ENCODE assay signal across 1 cellular context in the genomic region with DNA sequence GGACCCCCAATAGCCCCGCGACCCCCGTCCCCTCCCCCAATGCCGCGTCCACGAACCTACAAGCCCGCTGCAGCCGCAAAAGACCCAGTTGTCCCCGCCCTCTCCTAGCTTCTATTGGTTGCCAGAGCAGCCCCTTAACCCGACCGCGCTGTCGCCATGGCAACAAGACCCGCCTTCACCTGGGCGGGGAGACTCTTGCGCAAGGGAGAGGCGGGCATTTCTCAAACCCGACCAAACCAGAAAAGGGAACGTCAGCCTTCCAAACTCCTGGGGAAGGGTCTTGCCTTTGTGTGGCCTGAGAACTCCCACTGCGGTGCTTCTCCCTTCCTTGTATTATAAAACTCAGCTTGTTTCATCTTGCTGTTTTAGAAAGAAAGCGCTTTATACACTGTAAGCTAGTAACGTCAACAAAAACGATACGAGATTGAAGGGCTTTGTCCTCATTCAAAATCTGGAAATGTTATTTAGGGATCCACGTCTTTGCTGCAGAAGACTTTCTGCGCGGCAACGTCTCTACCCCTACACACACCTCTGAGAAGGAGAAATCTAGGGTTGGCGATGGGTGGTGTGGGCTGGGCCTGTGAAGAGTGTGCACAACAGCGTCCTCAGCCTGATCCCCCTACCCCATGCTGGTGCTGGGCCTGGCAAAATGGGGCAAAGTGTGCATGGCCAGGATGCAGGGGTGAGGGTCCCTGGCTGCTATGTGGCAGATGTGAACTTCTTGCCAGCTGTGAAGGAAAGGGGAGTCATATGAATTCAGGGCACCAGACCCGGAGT.
A peak's percentile ranks its signal among the peaks of the same experiment; 100 is the strongest.
TF ChIP-seq lines count a peak whose summit lies in the region.

Gene TMEM9, minus strand, starts transcription at position 86 of the 777 bp plus-strand sequence. CDS start 551 bp downstream, outside the sequence.

TF ChIP-seq in K562, 482 proteins besides CTCF, POLR2A, EP300 and RAD21 (continued from another document):
- peak; percentile 15; the same call in 1 of the 2 replicates for TF ChIP-seq EGR1 (conservative IDR thresholded peaks at IDR 0.05)
- TF ChIP-seq, protein P1, sequence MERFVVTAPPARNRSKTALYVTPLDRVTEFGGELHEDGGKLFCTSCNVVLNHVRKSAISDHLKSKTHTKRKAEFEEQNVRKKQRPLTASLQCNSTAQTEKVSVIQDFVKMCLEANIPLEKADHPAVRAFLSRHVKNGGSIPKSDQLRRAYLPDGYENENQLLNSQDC (CRISPR knock-in tag; IDR thresholded peaks at IDR 0.05) = no peak
- TF ChIP-seq ZNF592 (IDR thresholded peaks at IDR 0.05) = peak; percentile 75
- no peak for TF ChIP-seq NFIX (CRISPR knock-in tag; IDR thresholded peaks at IDR 0.05; ENCODE audit: low read depth)
- TF ChIP-seq SRF (CRISPR knock-in tag; IDR thresholded peaks at IDR 0.05) = peak in 1 of 2 experiments; percentile 80; a peak in 2 of 4 replicates
- peak in 1 of 2 experiments; percentile 26; a peak in 1 of 3 replicates for TF ChIP-seq CBX3 (IDR thresholded peaks at IDR 0.05; ENCODE audit: borderline replicate concordance in 1 of 2, low read length in 2 of 2)
- TF ChIP-seq ZBTB7A (IDR thresholded peaks at IDR 0.05; ENCODE audit: borderline replicate concordance, control insufficient read depth, low read depth, low read length) = peak; percentile 91
- TF ChIP-seq, protein P2, sequence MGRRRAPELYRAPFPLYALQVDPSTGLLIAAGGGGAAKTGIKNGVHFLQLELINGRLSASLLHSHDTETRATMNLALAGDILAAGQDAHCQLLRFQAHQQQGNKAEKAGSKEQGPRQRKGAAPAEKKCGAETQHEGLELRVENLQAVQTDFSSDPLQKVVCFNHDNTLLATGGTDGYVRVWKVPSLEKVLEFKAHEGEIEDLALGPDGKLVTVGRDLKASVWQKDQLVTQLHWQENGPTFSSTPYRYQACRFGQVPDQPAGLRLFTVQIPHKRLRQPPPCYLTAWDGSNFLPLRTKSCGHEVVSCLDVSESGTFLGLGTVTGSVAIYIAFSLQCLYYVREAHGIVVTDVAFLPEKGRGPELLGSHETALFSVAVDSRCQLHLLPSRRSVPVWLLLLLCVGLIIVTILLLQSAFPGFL (CRISPR knock-in tag; IDR thresholded peaks at IDR 0.05) = 0 out of 2 replicates have a peak, but pooled peaks have one; percentile 90
- TF ChIP-seq CBX1 (IDR thresholded peaks at IDR 0.05; ENCODE audit: low read depth) = peak; percentile 62; the same call in 1 of the 2 replicates
- TF ChIP-seq BMI1 (IDR thresholded peaks at IDR 0.05; ENCODE audit: low read length) = peak; percentile 99
- peak in 1 of 2 experiments; percentile 97 for TF ChIP-seq NCOA2 (IDR thresholded peaks at IDR 0.05; ENCODE audit: partially characterized antibody in 2 of 2)
- peak; percentile 58; the same call in 1 of the 2 replicates for TF ChIP-seq ZNF197 (CRISPR knock-in tag; IDR thresholded peaks at IDR 0.05; ENCODE audit: low read depth)
- peak; percentile 92 for TF ChIP-seq SP1 (CRISPR knock-in tag; IDR thresholded peaks at IDR 0.05)
- TF ChIP-seq KLF6 (CRISPR knock-in tag; IDR thresholded peaks at IDR 0.05; ENCODE audit: borderline replicate concordance) = peak; percentile 28; the same call in 1 of the 2 replicates
- peak; percentile 65; the same call in 1 of the 2 replicates for TF ChIP-seq ZNF766 (CRISPR knock-in tag; conservative IDR thresholded peaks at IDR 0.05)
- TF ChIP-seq ZNF124 (CRISPR knock-in tag; IDR thresholded peaks at IDR 0.05) = no peak
- TF ChIP-seq RBM15 (IDR thresholded peaks at IDR 0.05; ENCODE audit: insufficient read depth, low read length) = no peak
- peak; percentile 43 for TF ChIP-seq SOX6 (IDR thresholded peaks at IDR 0.05)
- no peak for TF ChIP-seq SAFB (IDR thresholded peaks at IDR 0.05; ENCODE audit: borderline replicate concordance, low read depth, low read length)
- TF ChIP-seq SRSF1 (IDR thresholded peaks at IDR 0.05; ENCODE audit: low read depth, low read length) = no peak
- TF ChIP-seq MAFG (tag; conservative IDR thresholded peaks at IDR 0.05) = no peak
- peak; percentile 48; the same call in 1 of the 2 replicates for TF ChIP-seq PHF8 (IDR thresholded peaks at IDR 0.05; ENCODE audit: borderline replicate concordance, low read length)
- TF ChIP-seq TOE1 (IDR thresholded peaks at IDR 0.05; ENCODE audit: borderline replicate concordance) = no peak
- TF ChIP-seq TOE1 (CRISPR knock-in tag; IDR thresholded peaks at IDR 0.05; ENCODE audit: borderline replicate concordance, low read depth) = 0 out of 2 replicates have a peak, but pooled peaks have one; percentile 26
- peak; percentile 51; the same call in 1 of the 2 replicates for TF ChIP-seq ZBTB2 (IDR thresholded peaks at IDR 0.05)
- peak; percentile 67 for TF ChIP-seq PBX2 (CRISPR knock-in tag; IDR thresholded peaks at IDR 0.05; ENCODE audit: low read depth)
- peak; percentile 98 for TF ChIP-seq PBX2 (tag; conservative IDR thresholded peaks at IDR 0.05; ENCODE audit: low read depth)
- TF ChIP-seq, protein P3, sequence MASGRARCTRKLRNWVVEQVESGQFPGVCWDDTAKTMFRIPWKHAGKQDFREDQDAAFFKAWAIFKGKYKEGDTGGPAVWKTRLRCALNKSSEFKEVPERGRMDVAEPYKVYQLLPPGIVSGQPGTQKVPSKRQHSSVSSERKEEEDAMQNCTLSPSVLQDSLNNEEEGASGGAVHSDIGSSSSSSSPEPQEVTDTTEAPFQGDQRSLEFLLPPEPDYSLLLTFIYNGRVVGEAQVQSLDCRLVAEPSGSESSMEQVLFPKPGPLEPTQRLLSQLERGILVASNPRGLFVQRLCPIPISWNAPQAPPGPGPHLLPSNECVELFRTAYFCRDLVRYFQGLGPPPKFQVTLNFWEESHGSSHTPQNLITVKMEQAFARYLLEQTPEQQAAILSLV (tag; IDR thresholded peaks at IDR 0.05) = peak; percentile 96
- TF ChIP-seq, protein P4, sequence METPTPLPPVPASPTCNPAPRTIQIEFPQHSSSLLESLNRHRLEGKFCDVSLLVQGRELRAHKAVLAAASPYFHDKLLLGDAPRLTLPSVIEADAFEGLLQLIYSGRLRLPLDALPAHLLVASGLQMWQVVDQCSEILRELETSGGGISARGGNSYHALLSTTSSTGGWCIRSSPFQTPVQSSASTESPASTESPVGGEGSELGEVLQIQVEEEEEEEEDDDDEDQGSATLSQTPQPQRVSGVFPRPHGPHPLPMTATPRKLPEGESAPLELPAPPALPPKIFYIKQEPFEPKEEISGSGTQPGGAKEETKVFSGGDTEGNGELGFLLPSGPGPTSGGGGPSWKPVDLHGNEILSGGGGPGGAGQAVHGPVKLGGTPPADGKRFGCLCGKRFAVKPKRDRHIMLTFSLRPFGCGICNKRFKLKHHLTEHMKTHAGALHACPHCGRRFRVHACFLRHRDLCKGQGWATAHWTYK (CRISPR knock-in tag; IDR thresholded peaks at IDR 0.05) = peak; percentile 72
- no peak for TF ChIP-seq RAD51 (IDR thresholded peaks at IDR 0.05; ENCODE audit: borderline replicate concordance, low read depth)
- TF ChIP-seq ZNF583 (CRISPR knock-in tag; IDR thresholded peaks at IDR 0.05) = peak; percentile 86; the same call in 1 of the 2 replicates
- TF ChIP-seq CBX5 (IDR thresholded peaks at IDR 0.05; ENCODE audit: borderline replicate concordance, low read depth) = no peak; the same call in 1 of the 2 replicates
- TF ChIP-seq ARHGAP35 (IDR thresholded peaks at IDR 0.05; ENCODE audit: partially characterized antibody) = no peak
- peak; percentile 49 for TF ChIP-seq L3MBTL2 (IDR thresholded peaks at IDR 0.05)
- 0 out of 2 replicates have a peak, but pooled peaks have one; percentile 75 for TF ChIP-seq XRCC5 (IDR thresholded peaks at IDR 0.05; ENCODE audit: low read depth, low read length)
- TF ChIP-seq CCAR2 (IDR thresholded peaks at IDR 0.05; ENCODE audit: low read depth, low read length) = no peak
- no peak for TF ChIP-seq MIER1 (IDR thresholded peaks at IDR 0.05; ENCODE audit: low read depth)
- TF ChIP-seq DPF2 (IDR thresholded peaks at IDR 0.05) = peak; percentile 39; the same call in 1 of the 2 replicates
- no peak for TF ChIP-seq KAT2B (IDR thresholded peaks at IDR 0.05; ENCODE audit: low read depth, low read length)
- 0 out of 2 replicates have a peak, but pooled peaks have one; percentile 43 for TF ChIP-seq HDGF (IDR thresholded peaks at IDR 0.05)
- no peak for TF ChIP-seq ZNF274 (IDR thresholded peaks at IDR 0.05; ENCODE audit: borderline replicate concordance, low read depth, low read length)
- no peak for TF ChIP-seq ZNF778 (CRISPR knock-in tag; IDR thresholded peaks at IDR 0.05)
